In genomic region chr9:87873607-87874319, GRCh38 we compare ENCODE assay signal across 24 cellular contexts. TPM values are rescaled to one million over a fixed set of nuclear protein-coding genes. Genes with fewer than 3 reads are reported as not detected.
A peak's percentile ranks its signal among the peaks of the same experiment; 100 is the strongest.
DNase-seq lines count a peak whose midpoint lies in the region; ATAC-seq and TF ChIP-seq lines count a peak whose summit lies in the region.
"Had no signal": no experiment of that assay in that cellular context is flagged by ENCODE, and none has a peak within 500 bp of the region (broad histone marks: within the 10 kb centered on the region; RNA-seq: fewer than 3 reads in every experiment).

No MANE protein-coding gene starts in this region.

- no peak for TF ChIP-seq CTCF in sigmoid colon (IDR thresholded peaks at IDR 0.05)
- no peak for TF ChIP-seq CTCF in upper lobe of left lung (IDR thresholded peaks at IDR 0.05)

- H2BK120ac ChIP-seq in mesenchymal stem cell (ENCODE audit: low read depth, low read length) = peak overlapping the region; percentile 71

- H3K18ac ChIP-seq in mesenchymal stem cell (ENCODE audit: low read depth in 1 of 2, low read length in 2 of 2) = peak overlapping the region; percentile 65 to 90

- intact Hi-C loops in sigmoid colon (cut with DNase I) = loop anchor here (2.0 kb wide), 1 partner anchor 147 kb away; the partner anchor contains the start of gene CTSL
- intact Hi-C loops in sciatic nerve (cut with DNase I) = no loop called here

- no peak overlapping the region for H3K9ac ChIP-seq in mesenchymal stem cell (ENCODE audit: low read length)
- H3K9ac ChIP-seq: BLaER1, parathyroid adenoma had no signal

- ATAC-seq in sciatic nerve (no peak), upper lobe of left lung (ENCODE audit: low FRiP score in 2 of 2) (no peak), GM18502 (IDR thresholded peaks at IDR 0.05; ENCODE audit: poor library complexity, unreplicated experiment) (no peak)
- ATAC-seq: gastrocnemius medialis, T-helper 17 cell had no signal

- H4K8ac ChIP-seq in mesenchymal stem cell (ENCODE audit: low read length) = no peak overlapping the region

- H2AFZ ChIP-seq in mesenchymal stem cell (ENCODE audit: low read depth, low read length) = no peak overlapping the region
- H2AFZ ChIP-seq: parathyroid adenoma had no signal

- H3K4me3 ChIP-seq in mesenchymal stem cell (ENCODE audit: insufficient read depth in 1 of 2, low read depth in 1 of 2, low read length in 2 of 2) = no peak overlapping the region
- H3K4me3 ChIP-seq in sigmoid colon = no peak overlapping the region
- no peak overlapping the region for H3K4me3 ChIP-seq in upper lobe of left lung
- H3K4me3 ChIP-seq: BLaER1, gastrocnemius medialis, stomach, uterus had no signal

- peak overlapping the region; percentile 91 for H2BK15ac ChIP-seq in mesenchymal stem cell (ENCODE audit: low read depth, poor library complexity, severe bottlenecking)

- H3K9me3 ChIP-seq in mesenchymal stem cell (ENCODE audit: control insufficient read depth, low read length) (peaks cover 8% of the 10 kb centered on the region), sigmoid colon (peaks cover 0 to 4% (median 0%) of the 10 kb centered on the region in 4 donors), upper lobe of left lung (no peaks in the 10 kb centered on the region)
- H3K9me3 ChIP-seq: BLaER1, gastrocnemius medialis, uterus had no signal

- WGBS in mesenchymal stem cell = 98% methylated on average over 5 of the region's 5 CpGs
- 93 to 95% methylated on average over 5 of the region's 5 CpGs for whole genome bisulfite sequencing in sigmoid colon, 2 donors
- 93 to 97% methylated on average over 3 to 5 of the region's 5 CpGs for WGBS in upper lobe of left lung, 2 donors

- H3K4me1 ChIP-seq in mesenchymal stem cell (ENCODE audit: control insufficient read depth, insufficient read depth, low read depth, low read length) (peaks cover 20% of the 10 kb centered on the region), sigmoid colon (peaks cover 0 to 68% (median 42%) of the 10 kb centered on the region in 4 donors), upper lobe of left lung (no peaks in the 10 kb centered on the region)
- H3K4me1 ChIP-seq: gastrocnemius medialis, parathyroid adenoma, stomach, uterus had no signal

- H3K4ac ChIP-seq in mesenchymal stem cell (ENCODE audit: low read depth in 1 of 2, low read length in 2 of 2) = no peak overlapping the region

- TF ChIP-seq EP300 in sigmoid colon (IDR thresholded peaks at IDR 0.05) (no peak), upper lobe of left lung (IDR thresholded peaks at IDR 0.05) (no peak)

- TF ChIP-seq POLR2A in sigmoid colon (IDR thresholded peaks at IDR 0.05) = no peak
- no peak for TF ChIP-seq POLR2A in upper lobe of left lung (IDR thresholded peaks at IDR 0.05)

- no peaks in the 10 kb centered on the region for H3K79me1 ChIP-seq in mesenchymal stem cell (replicated peaks; ENCODE audit: low read length, poor library complexity, severe bottlenecking)

- H3K27me3 ChIP-seq in mesenchymal stem cell (ENCODE audit: control insufficient read depth in 1 of 2, insufficient read depth in 1 of 2, low read length in 2 of 2) = no peaks in the 10 kb centered on the region
- no peaks in the 10 kb centered on the region for H3K27me3 ChIP-seq in sigmoid colon
- no peaks in the 10 kb centered on the region for H3K27me3 ChIP-seq in upper lobe of left lung
- H3K27me3 ChIP-seq: BLaER1, brain microvascular endothelial cell, gastrocnemius medialis, uterus had no signal

- H4K91ac ChIP-seq in mesenchymal stem cell (ENCODE audit: low read length) = peak overlapping the region; percentile 95

- H3K36me3 ChIP-seq in mesenchymal stem cell (ENCODE audit: control insufficient read depth in 1 of 2, insufficient read depth in 2 of 2, low read depth in 1 of 2, low read length in 2 of 2) = no peaks in the 10 kb centered on the region
- H3K36me3 ChIP-seq in sigmoid colon = no peaks in the 10 kb centered on the region
- H3K36me3 ChIP-seq in upper lobe of left lung = no peaks in the 10 kb centered on the region
- H3K36me3 ChIP-seq: BLaER1, brain microvascular endothelial cell, gastrocnemius medialis, stomach, uterus had no signal

- H2BK5ac ChIP-seq in mesenchymal stem cell (ENCODE audit: low read depth, low read length, poor library complexity, severe bottlenecking) = no peak overlapping the region

- H3K27ac ChIP-seq in angular gyrus (ENCODE audit: low read depth, low read length) (peak overlapping the region; percentile 49), mesenchymal stem cell (ENCODE audit: low read length, poor library complexity, severe bottlenecking) (no peak overlapping the region), sigmoid colon (peak overlapping the region in 3 of 4 donors; percentile 79 to 84 (median 80)), upper lobe of left lung (no peak overlapping the region)
- H3K27ac ChIP-seq: BLaER1, brain microvascular endothelial cell, gastrocnemius medialis, parathyroid adenoma, stomach, uterus had no signal

- H3K4me2 ChIP-seq in mesenchymal stem cell (ENCODE audit: low read length, poor library complexity, severe bottlenecking) = no peak overlapping the region
- H3K4me2 ChIP-seq: BLaER1 had no signal

- H3K14ac ChIP-seq in mesenchymal stem cell (ENCODE audit: low read length in 2 of 2) = peak overlapping the region in 1 of 2 experiments; percentile 86

- peak overlapping the region; percentile 75 for H2AK5ac ChIP-seq in mesenchymal stem cell (ENCODE audit: low read length, severe bottlenecking)

- peak overlapping the region; percentile 43 to 95 for H2BK12ac ChIP-seq in mesenchymal stem cell (ENCODE audit: low read length in 2 of 2)

- no peak overlapping the region for H3K23ac ChIP-seq in mesenchymal stem cell (ENCODE audit: low read length in 2 of 2)

- DNase-seq in NOMO-1 treated with DMSO at 0.1 percent for 48 hours (lab: John Stamatoyannopoulos, UW; ENCODE audit: unreplicated experiment) = peak; percentile 24
- DNase-seq in NOMO-1 (lab: John Stamatoyannopoulos, UW; ENCODE audit: unreplicated experiment in 2 of 2) = no peak
- peak; percentile 29 for DNase-seq in mesenchymal stem cell
- DNase-seq in sigmoid colon = no peak
- no peak for DNase-seq in sciatic nerve (ENCODE audit: low spot score)
- no peak for DNase-seq in upper lobe of left lung
- DNase-seq: activated CD4-positive, alpha-beta memory T cell treated with anti-CD3 and anti-CD28 coated beads for 36 hours; brain microvascular endothelial cell; cortex of kidney; gastrocnemius medialis; OCI-M1; SIG-M5; stimulated activated CD4-positive, alpha-beta T cell treated with anti-CD3 and anti-CD28 coated beads, Interleukin-2, amount 100 ng/mL, for 48 hours; stomach; T-helper 17 cell; uterus had no signal

RNA-seq across cellular contexts. Expression of gene SPATA31E1, which starts 8.9 kb away (rescaled TPM):
- not detected for polyA plus RNA-seq in mesenchymal stem cell (2013, experiment 1 of 2)
- not detected for polyA plus RNA-seq in mesenchymal stem cell (2013, experiment 2 of 2)
- total RNA-seq in sigmoid colon = not detected
- polyA plus RNA-seq in sigmoid colon = under 1 TPM in 1 of 3 donors, not detected in 2; 0.01 TPM
- total RNA-seq in sciatic nerve = not detected
- total RNA-seq in upper lobe of left lung = not detected
- total RNA-seq: activated CD4-positive, alpha-beta memory T cell treated with anti-CD3 and anti-CD28 coated beads for 36 hours; activated T-helper 1 cell treated with anti-CD3 and anti-CD28 coated beads, Interleukin-12 subunit alpha, Interleukin-12 subunit beta, Interleukin-2, Interleukin-4 antibody, amounts not matched to agents 30 ng/mL and 10 ng/mL and 1 ng/mL, durations not matched to agents 14 hours and 24 hours and 36 hours; G401; gastrocnemius medialis; myocyte; stomach; T-helper 17 cell; uterus had no signal
- polyA plus RNA-seq: stomach had no signal

RNA-seq across cellular contexts. Expression of gene SPATA31C1, which starts 44.0 kb away (rescaled TPM):
- not detected for polyA plus RNA-seq in mesenchymal stem cell (2013, experiment 1 of 2)
- not detected for polyA plus RNA-seq in mesenchymal stem cell (2013, experiment 2 of 2)
- total RNA-seq in sigmoid colon = not detected
- polyA plus RNA-seq in sigmoid colon = not detected
- total RNA-seq in sciatic nerve = not detected
- total RNA-seq in upper lobe of left lung = not detected
- total RNA-seq: activated CD4-positive, alpha-beta memory T cell treated with anti-CD3 and anti-CD28 coated beads for 36 hours; activated T-helper 1 cell treated with anti-CD3 and anti-CD28 coated beads, Interleukin-12 subunit alpha, Interleukin-12 subunit beta, Interleukin-2, Interleukin-4 antibody, amounts not matched to agents 30 ng/mL and 10 ng/mL and 1 ng/mL, durations not matched to agents 14 hours and 24 hours and 36 hours; G401; gastrocnemius medialis; H1; myocyte; stomach; T-helper 17 cell had no signal
- polyA plus RNA-seq: stomach had no signal

Comparison
In these comparisons a context has a peak if more than half of its experiments do, and no peak if none do; other contexts are left out.
1. DNase-seq: peak in NOMO-1 treated with DMSO at 0.1 percent for 48 hours (single experiment) and mesenchymal stem cell (single experiment); none in NOMO-1 (0 of 2), sigmoid colon (single experiment), sciatic nerve (single experiment) and upper lobe of left lung (0 of 2).
2. H3K27ac ChIP-seq: peak in angular gyrus (single experiment) and sigmoid colon (3 of 4); none in mesenchymal stem cell (single experiment) and upper lobe of left lung (0 of 4).